Comparison of ENCODE assay signal across 20 cellular contexts in genomic region chr1:46687910-46688509, GRCh38. TPM values are rescaled to one million over a fixed set of nuclear protein-coding genes. Genes with fewer than 3 reads are reported as not detected.
A peak's percentile ranks its signal among the peaks of the same experiment; 100 is the strongest.
DNase-seq lines count a peak whose midpoint lies in the region; ATAC-seq, FAIRE-seq and TF ChIP-seq lines count a peak whose summit lies in the region.
"Had no signal": no experiment of that assay in that cellular context is flagged by ENCODE, and none has a peak within 500 bp of the region (broad histone marks: within the 10 kb centered on the region; RNA-seq: fewer than 3 reads in every experiment).

No MANE protein-coding gene starts in this region.

- no peaks in the 10 kb centered on the region for H3K9me3 Mint-ChIP-seq in CD8-positive, alpha-beta T cell
- no peaks in the 10 kb centered on the region for H3K9me3 Mint-ChIP-seq in nephron
- H3K9me3 Mint-ChIP-seq: central memory CD8-positive, alpha-beta T cell; IgD-negative memory B cell; WTC11 had no signal

- peaks cover 11% of the 10 kb centered on the region for H3K4me1 Mint-ChIP-seq in CD8-positive, alpha-beta T cell (ENCODE audit: low read depth)
- H3K4me1 Mint-ChIP-seq in nephron: peaks cover 70% of the 10 kb centered on the region
- H3K4me1 Mint-ChIP-seq: IgD-negative memory B cell, WTC11 had no signal

- H3K27me3 ChIP-seq in CD8-positive, alpha-beta T cell (ENCODE audit: insufficient read depth, low read length): no peaks in the 10 kb centered on the region
- H3K27me3 ChIP-seq in bronchial epithelial cell (ENCODE audit: control insufficient read depth, insufficient read depth, low read length) (no peaks in the 10 kb centered on the region), hepatocyte (no peaks in the 10 kb centered on the region)

- no peaks in the 10 kb centered on the region for H3K79me2 ChIP-seq in hepatocyte

- intact Hi-C loops in CD8-positive, alpha-beta T cell (cut with DNase I, micrococcal nuclease): no loop called here

- H3K9me2 ChIP-seq in hepatocyte (replicated peaks; ENCODE audit: insufficient read depth): no peaks in the 10 kb centered on the region

- H3K36me3 ChIP-seq in CD8-positive, alpha-beta T cell (ENCODE audit: insufficient read depth, low read length): peaks cover 58% of the 10 kb centered on the region
- H3K36me3 ChIP-seq in bronchial epithelial cell (ENCODE audit: control insufficient read depth, insufficient read depth, low read length) (peaks cover 28% of the 10 kb centered on the region), hepatocyte (replicated peaks; ENCODE audit: insufficient read depth, low read depth) (no peaks in the 10 kb centered on the region)

- peak; percentile 62 for FAIRE-seq in bronchial epithelial cell (lab: Jason Lieb, UNC)
- FAIRE-seq: A204.1, GM12878 had no signal

- H3K36me3 Mint-ChIP-seq in CD8-positive, alpha-beta T cell: peaks cover 95% of the 10 kb centered on the region
- peaks cover 69% of the 10 kb centered on the region for H3K36me3 Mint-ChIP-seq in nephron (ENCODE audit: low read depth)

- CTCF ChIA-PET in CD8-positive, alpha-beta T cell (lab: Charles Lee): no interaction called here

- no peak overlapping the region for H2AFZ ChIP-seq in hepatocyte

- no peak for TF ChIP-seq CTCF in CD8-positive, alpha-beta T cell (IDR thresholded peaks at IDR 0.05)
- TF ChIP-seq CTCF in bronchial epithelial cell (IDR thresholded peaks at IDR 0.05; ENCODE audit: insufficient read depth, low read length, severe bottlenecking): no peak
- no peak for TF ChIP-seq CTCF in nephron (IDR thresholded peaks at IDR 0.05; ENCODE audit: unreplicated experiment in 3 of 3)
- no peak for TF ChIP-seq CTCF in hepatocyte (IDR thresholded peaks at IDR 0.05; ENCODE audit: poor library complexity)

- DNase-seq in NCI-H2029 (lab: John Stamatoyannopoulos, UW) (peak; percentile 18), NCI-H2029 treated with DMSO at 0.1 percent for 48 hours (lab: John Stamatoyannopoulos, UW) (no peak), bronchial epithelial cell (ENCODE audit: low read depth) (no peak), hepatocyte (ENCODE audit: low spot score) (no peak), NOMO-1 treated with DMSO at 0.1 percent for 48 hours (lab: John Stamatoyannopoulos, UW; ENCODE audit: unreplicated experiment) (no peak)
- DNase-seq in CD8-positive, alpha-beta T cell: no peak
- DNase-seq: activated naive CD4-positive, alpha-beta T cell treated with anti-CD3 and anti-CD28 coated beads, Interleukin-2, amount 50 U/mL, for 16 hours; mesenchymal stem cell; NCI-H2171; stimulated activated CD4-positive, alpha-beta T cell treated with anti-CD3 and anti-CD28 coated beads, Interleukin-4, amount 100 ng/mL, for 4 hours; T-helper 1 cell had no signal

- H3K27me3 Mint-ChIP-seq in CD8-positive, alpha-beta T cell (ENCODE audit: low read depth): no peaks in the 10 kb centered on the region
- no peaks in the 10 kb centered on the region for H3K27me3 Mint-ChIP-seq in nephron (ENCODE audit: low read depth)
- H3K27me3 Mint-ChIP-seq: central memory CD8-positive, alpha-beta T cell; IgD-negative memory B cell had no signal

- no peak for ATAC-seq in CD8-positive, alpha-beta T cell
- ATAC-seq in HG02623 (IDR thresholded peaks at IDR 0.05; ENCODE audit: unreplicated experiment): no peak
- ATAC-seq: GM12878, HCT116, WTC11 had no signal

- no peaks in the 10 kb centered on the region for H4K20me1 ChIP-seq in hepatocyte (ENCODE audit: insufficient read depth, poor library complexity, severe bottlenecking)

- no peak overlapping the region for H3K4me3 ChIP-seq in CD8-positive, alpha-beta T cell (ENCODE audit: low read depth, low read length)
- H3K4me3 ChIP-seq in bronchial epithelial cell (ENCODE audit: low read depth, low read length): no peak overlapping the region
- no peak overlapping the region for H3K4me3 ChIP-seq in hepatocyte
- H3K4me3 ChIP-seq: GM12878, skin epidermis had no signal

- H3K4me3 Mint-ChIP-seq in CD8-positive, alpha-beta T cell: no peak overlapping the region
- H3K4me3 Mint-ChIP-seq in nephron: no peak overlapping the region
- H3K4me3 Mint-ChIP-seq: central memory CD8-positive, alpha-beta T cell; IgD-negative memory B cell; WTC11 had no signal

- H3K4me1 ChIP-seq in CD8-positive, alpha-beta T cell (ENCODE audit: insufficient read depth, low read length): no peaks in the 10 kb centered on the region
- H3K4me1 ChIP-seq in hepatocyte (ENCODE audit: insufficient read depth): no peaks in the 10 kb centered on the region

- H3K9me3 ChIP-seq in CD8-positive, alpha-beta T cell (ENCODE audit: low read length): no peaks in the 10 kb centered on the region
- no peaks in the 10 kb centered on the region for H3K9me3 ChIP-seq in hepatocyte (ENCODE audit: low read depth)

- POLR2A ChIA-PET in CD8-positive, alpha-beta T cell (lab: Charles Lee): no interaction called here

- no peak overlapping the region for H3K4me2 ChIP-seq in hepatocyte

- H3K27ac Mint-ChIP-seq in CD8-positive, alpha-beta T cell: peak overlapping the region; percentile 0
- H3K27ac Mint-ChIP-seq in nephron: peak overlapping the region; percentile 31 to 54 (median 52)
- H3K27ac Mint-ChIP-seq: IgD-negative memory B cell, WTC11 had no signal

- no peak overlapping the region for H3K27ac ChIP-seq in CD8-positive, alpha-beta T cell (ENCODE audit: low read depth, low read length)
- no peak overlapping the region for H3K27ac ChIP-seq in hepatocyte
- H3K27ac ChIP-seq: skin epidermis had no signal

- WGBS in hepatocyte (ENCODE audit: low lambda C conversion rate, missing lambda C conversion rate): 86% methylated on average over 9 of the region's 9 CpGs

RNA-seq across cellular contexts. Expression of gene TEX38, which starts 16.4 kb away (rescaled TPM):
- not detected for total RNA-seq in CD8-positive, alpha-beta T cell
- total RNA-seq in bronchial epithelial cell (not detected in 2 replicates), hepatocyte (0.16 TPM in 1 of 2 replicates, not detected in the other)
- polyA plus RNA-seq in hepatocyte: 0.27 and 0.40 TPM in 2 replicates
- total RNA-seq: GM12878 had no signal
- polyA plus RNA-seq: IgD-negative memory B cell had no signal

RNA-seq across cellular contexts. Expression of gene ATPAF1, which starts 19.8 kb away (rescaled TPM):
- 10 to 100 TPM in 1 of 2 experiments, 1 to 10 TPM in 1; 8.3 to 10.5 TPM for total RNA-seq in CD8-positive, alpha-beta T cell
- total RNA-seq in bronchial epithelial cell (29.2 and 33.5 TPM in 2 replicates), hepatocyte (57.5 and 58.4 TPM in 2 replicates)
- polyA plus RNA-seq in hepatocyte: 59.3 and 63.2 TPM in 2 replicates

RNA-seq across cellular contexts. Expression of gene EFCAB14, which starts 30.9 kb away (rescaled TPM):
- total RNA-seq in CD8-positive, alpha-beta T cell: 10 to 100 TPM; 33.1 to 36.9 TPM
- 32.4 and 38.3 TPM in 2 replicates for total RNA-seq in bronchial epithelial cell
- 76.3 and 79.3 TPM in 2 replicates for total RNA-seq in hepatocyte
- polyA plus RNA-seq in hepatocyte: 28.3 and 38.5 TPM in 2 replicates
